Comparison of ENCODE assay signal across 1 cellular context in genomic region chr13:87185138-87185537, GRCh38.
TF ChIP-seq lines count a peak whose summit lies in the region.

No MANE protein-coding gene starts in this region.

TF ChIP-seq in HEK293, 187 proteins besides CTCF, POLR2A, EP300 and RAD21 (continued from another document):
- TF ChIP-seq ZNF555 (tag by site-specific recombination; conservative IDR thresholded peaks at IDR 0.05) (peak; percentile 84), ZNF140 (tag by site-specific recombination; IDR thresholded peaks at IDR 0.05) (peak; percentile 88; the same call in 1 of the 2 replicates), REST (tag by site-specific recombination; IDR thresholded peaks at IDR 0.05) (peak; percentile 69), ZNF426 (tag by site-specific recombination; IDR thresholded peaks at IDR 0.05) (peak; percentile 91), ZNF202 (tag by site-specific recombination; IDR thresholded peaks at IDR 0.05; ENCODE audit: borderline replicate concordance) (peak; percentile 80; the same call in 1 of the 2 replicates), AEBP2 (tag by site-specific recombination; IDR thresholded peaks at IDR 0.05; ENCODE audit: borderline replicate concordance) (0 out of 2 replicates have a peak, but pooled peaks have one; percentile 44), ZNF266 (tag by site-specific recombination; IDR thresholded peaks at IDR 0.05; ENCODE audit: low read depth) (peak; percentile 71; the same call in 1 of the 2 replicates), ZBTB11 (tag by site-specific recombination; conservative IDR thresholded peaks at IDR 0.05; ENCODE audit: low read depth) (peak; percentile 68), ZNF510 (tag by site-specific recombination; IDR thresholded peaks at IDR 0.05; ENCODE audit: insufficient replicate concordance) (peak; percentile 77)
- TF ChIP-seq, protein P1, sequence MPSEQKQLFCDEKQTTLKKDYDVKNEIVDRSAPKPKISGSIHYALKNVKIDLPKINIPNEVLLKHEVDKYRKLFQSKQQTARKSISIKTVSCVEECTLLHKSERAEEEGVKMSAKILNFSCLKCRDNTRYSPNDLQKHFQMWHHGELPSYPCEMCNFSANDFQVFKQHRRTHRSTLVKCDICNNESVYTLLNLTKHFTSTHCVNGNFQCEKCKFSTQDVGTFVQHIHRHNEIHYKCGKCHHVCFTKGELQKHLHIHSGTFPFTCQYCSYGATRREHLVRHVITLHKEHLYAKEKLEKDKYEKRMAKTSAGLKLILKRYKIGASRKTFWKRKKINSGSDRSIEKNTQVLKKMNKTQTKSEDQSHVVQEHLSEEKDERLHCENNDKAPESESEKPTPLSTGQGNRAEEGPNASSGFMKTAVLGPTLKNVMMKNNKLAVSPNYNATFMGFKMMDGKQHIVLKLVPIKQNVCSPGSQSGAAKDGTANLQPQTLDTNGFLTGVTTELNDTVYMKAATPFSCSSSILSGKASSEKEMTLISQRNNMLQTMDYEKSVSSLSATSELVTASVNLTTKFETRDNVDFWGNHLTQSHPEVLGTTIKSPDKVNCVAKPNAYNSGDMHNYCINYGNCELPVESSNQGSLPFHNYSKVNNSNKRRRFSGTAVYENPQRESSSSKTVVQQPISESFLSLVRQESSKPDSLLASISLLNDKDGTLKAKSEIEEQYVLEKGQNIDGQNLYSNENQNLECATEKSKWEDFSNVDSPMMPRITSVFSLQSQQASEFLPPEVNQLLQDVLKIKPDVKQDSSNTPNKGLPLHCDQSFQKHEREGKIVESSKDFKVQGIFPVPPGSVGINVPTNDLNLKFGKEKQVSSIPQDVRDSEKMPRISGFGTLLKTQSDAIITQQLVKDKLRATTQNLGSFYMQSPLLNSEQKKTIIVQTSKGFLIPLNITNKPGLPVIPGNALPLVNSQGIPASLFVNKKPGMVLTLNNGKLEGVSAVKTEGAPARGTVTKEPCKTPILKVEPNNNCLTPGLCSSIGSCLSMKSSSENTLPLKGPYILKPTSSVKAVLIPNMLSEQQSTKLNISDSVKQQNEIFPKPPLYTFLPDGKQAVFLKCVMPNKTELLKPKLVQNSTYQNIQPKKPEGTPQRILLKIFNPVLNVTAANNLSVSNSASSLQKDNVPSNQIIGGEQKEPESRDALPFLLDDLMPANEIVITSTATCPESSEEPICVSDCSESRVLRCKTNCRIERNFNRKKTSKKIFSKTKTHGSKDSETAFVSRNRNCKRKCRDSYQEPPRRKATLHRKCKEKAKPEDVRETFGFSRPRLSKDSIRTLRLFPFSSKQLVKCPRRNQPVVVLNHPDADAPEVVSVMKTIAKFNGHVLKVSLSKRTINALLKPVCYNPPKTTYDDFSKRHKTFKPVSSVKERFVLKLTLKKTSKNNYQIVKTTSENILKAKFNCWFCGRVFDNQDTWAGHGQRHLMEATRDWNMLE (tag by site-specific recombination; conservative IDR thresholded peaks at IDR 0.05; ENCODE audit: low read depth), result peak; percentile 87
